ENCODE assay signal across 8 cellular contexts in genomic region chr6:31663087-31663960, GRCh38. TPM values are rescaled to one million over a fixed set of nuclear protein-coding genes. Genes with fewer than 3 reads are reported as not detected.
A peak's percentile ranks its signal among the peaks of the same experiment; 100 is the strongest.
DNase-seq lines count a peak whose midpoint lies in the region; ATAC-seq and TF ChIP-seq lines count a peak whose summit lies in the region.

No MANE protein-coding gene starts in this region.

- H3K4me3 Mint-ChIP-seq in CD14-positive monocyte, result peak overlapping the region in 1 of 2 donors; percentile 98
- peak overlapping the region; percentile 93 for H3K4me3 Mint-ChIP-seq in neural crest cell

- H3K27me3 Mint-ChIP-seq in CD14-positive monocyte (ENCODE audit: low read depth in 3 of 3) (peaks cover 0 to 1% (median 0%) of the 10 kb centered on the region in 3 donors), neural crest cell (ENCODE audit: low read depth) (no peaks in the 10 kb centered on the region)

- H3K4me3 ChIP-seq in dorsolateral prefrontal cortex, result peak overlapping the region in 58 of 59 donors; percentile 60 to 100 (median 90)

- peak overlapping the region in 50 of 59 donors; percentile 32 to 98 (median 94) for H3K27ac ChIP-seq in dorsolateral prefrontal cortex

- H3K9me3 Mint-ChIP-seq in CD14-positive monocyte (no peaks in the 10 kb centered on the region), neural crest cell (no peaks in the 10 kb centered on the region)

- intact Hi-C loops in CD14-positive monocyte (cut with micrococcal nuclease) (loop anchor here in 1 of 2 donors (5.0 kb wide), 1 partner anchor 116 kb away; the partner anchor contains the start of genes ATP6V1G2 and NFKBIL1), dorsolateral prefrontal cortex (cut with DNase I) (no loop called here)

- TF ChIP-seq CTCF in CD14-positive monocyte (IDR thresholded peaks at IDR 0.05), result no peak
- no peak for TF ChIP-seq CTCF in dorsolateral prefrontal cortex (IDR thresholded peaks at IDR 0.05 in 54 of 56, conservative IDR thresholded peaks at IDR 0.05 in 2 of 56; ENCODE audit: low read depth in 1 of 56, partially characterized antibody in 56 of 56)
- no peak for TF ChIP-seq CTCF in neural crest cell (conservative IDR thresholded peaks at IDR 0.05)
- no peak for TF ChIP-seq CTCF in GM10266 (IDR thresholded peaks at IDR 0.05; ENCODE audit: control insufficient read depth, insufficient read depth, low read depth, missing control alignments)

- H3K4me1 Mint-ChIP-seq in CD14-positive monocyte (peaks cover 72% of the 10 kb centered on the region), neural crest cell (peaks cover 61% of the 10 kb centered on the region)

- H3K36me3 Mint-ChIP-seq in CD14-positive monocyte (peaks cover 36 to 57% of the 10 kb centered on the region in 2 donors), neural crest cell (ENCODE audit: low read depth) (peaks cover 8% of the 10 kb centered on the region)

- H3K27ac Mint-ChIP-seq in CD14-positive monocyte, result peak overlapping the region; percentile 96 to 98 (median 98)
- no peak overlapping the region for H3K27ac Mint-ChIP-seq in neural crest cell (ENCODE audit: unreplicated experiment)

- DNase-seq in CD14-positive monocyte (ENCODE audit: low spot score), result no peak
- peak; percentile 10 for DNase-seq in MV-4-11 (lab: John Stamatoyannopoulos, UW)
- DNase-seq in dorsolateral prefrontal cortex, result no peak
- no peak for DNase-seq in neural crest cell (ENCODE audit: low read depth, low spot score)
- DNase-seq in GM10266 (ENCODE audit: extremely low spot score), result no peak
- DNase-seq in NK-92 treated with Interleukin-12 subunit alpha and Interleukin-12 subunit beta, amount 100 ng/mL, for 24 hours (lab: John Stamatoyannopoulos, UW), result no peak
- DNase-seq in SKM-1 treated with dmso at 0.1 percent for 144 hours (lab: John Stamatoyannopoulos, UW; ENCODE audit: unreplicated experiment), result no peak

- no peaks in the 10 kb centered on the region for H3K27me3 ChIP-seq in dorsolateral prefrontal cortex

- no peak for ATAC-seq in GM21737 (IDR thresholded peaks at IDR 0.05; ENCODE audit: unreplicated experiment)

RNA-seq across cellular contexts. Expression of gene GPANK1, which starts 1.5 kb away (rescaled TPM):
- polyA plus RNA-seq in CD14-positive monocyte, result 10 to 100 TPM; 12.0 to 13.9 TPM
- total RNA-seq in dorsolateral prefrontal cortex (10 to 100 TPM; 10.3 to 24.2 (median 15.8) TPM), neural crest cell (16.8 and 17.6 TPM in 2 replicates)

RNA-seq across cellular contexts. Expression of gene CSNK2B, which starts 2.6 kb away (rescaled TPM):
- 100 to 1,000 TPM; 195 to 227 TPM for polyA plus RNA-seq in CD14-positive monocyte
- 100 to 1,000 TPM in 112 of 120 experiments, 10 to 100 TPM in 8; 85.2 to 151 (median 118) TPM for total RNA-seq in dorsolateral prefrontal cortex
- 185 and 188 TPM in 2 replicates for total RNA-seq in neural crest cell

RNA-seq across cellular contexts. Expression of gene C6orf47, which starts 2.7 kb away (rescaled TPM):
- 10 to 100 TPM; 18.1 to 23.4 TPM for polyA plus RNA-seq in CD14-positive monocyte
- total RNA-seq in dorsolateral prefrontal cortex, result 10 to 100 TPM; 10.7 to 19.7 (median 13.8) TPM
- total RNA-seq in neural crest cell, result 23.5 TPM in 2 replicates

RNA-seq across cellular contexts. Expression of gene LY6G5B, which starts 6.5 kb away (rescaled TPM):
- polyA plus RNA-seq in CD14-positive monocyte, result under 1 TPM in 1 of 2 donors, not detected in 1; 0.17 TPM
- total RNA-seq in dorsolateral prefrontal cortex, result 10 to 100 TPM in 107 of 120 experiments, 1 to 10 TPM in 13; 6.4 to 36.1 (median 14.8) TPM
- total RNA-seq in neural crest cell, result 24.0 and 24.2 TPM in 2 replicates

RNA-seq across cellular contexts. Expression of gene APOM, which starts 7.6 kb away (rescaled TPM):
- 1 to 10 TPM; 4.2 to 4.8 TPM for polyA plus RNA-seq in CD14-positive monocyte
- total RNA-seq in dorsolateral prefrontal cortex, result 1 to 10 TPM in 90 of 120 experiments, under 1 TPM in 22, not detected in 8; 0.56 to 5.0 (median 1.7) TPM
- total RNA-seq in neural crest cell, result 3.8 and 4.2 TPM in 2 replicates
